Comparison of ENCODE assay signal across 21 cellular contexts in genomic region chr10:94370501-94370900, GRCh38.
"Had no signal": no experiment of that assay in that cellular context is flagged by ENCODE, and none has a peak within 500 bp of the region (broad histone marks: within the 10 kb centered on the region; RNA-seq: fewer than 3 reads in every experiment).

No MANE protein-coding gene starts in this region.

- H3K36me3 Mint-ChIP-seq: activated naive CD4-positive, alpha-beta T cell treated with anti-CD3 and anti-CD28 coated beads, Interleukin-2, amount 10 ng/mL, durations not matched to agents 7 days and 5 days; immature natural killer cell; naive B cell; stimulated activated memory B cell treated with anti-CD40 and anti-IgM and Interleukin-4, amounts not matched to agents 10 μg/mL and 1 μg/mL and 100 μg/mL, for 72 hours; type B pancreatic cell had no signal

- H3K4me3 Mint-ChIP-seq: activated CD4-positive, alpha-beta memory T cell treated with anti-CD3 and anti-CD28 coated beads, Interleukin-2, amount 10 ng/mL, durations not matched to agents 7 days and 5 days; activated CD4-positive, alpha-beta T cell treated with anti-CD3 and anti-CD28 coated beads, Interleukin-2, amount 10 ng/mL, durations not matched to agents 24 days and 14 days; activated naive CD4-positive, alpha-beta T cell treated with anti-CD3 and anti-CD28 coated beads, Interleukin-2, amount 10 ng/mL, durations not matched to agents 7 days and 5 days; immature natural killer cell; naive B cell; stimulated activated memory B cell treated with anti-CD40 and anti-IgM and Interleukin-4, amounts not matched to agents 10 μg/mL and 1 μg/mL and 100 μg/mL, for 72 hours; type B pancreatic cell had no signal

- ATAC-seq: activated CD4-positive, CD25-positive, alpha-beta regulatory T cell treated with anti-CD3 and anti-CD28 coated beads, Interleukin-2, amount 50 U/mL, for 24 hours; stimulated activated memory B cell treated with anti-CD40 and anti-IgM and Interleukin-4, amounts not matched to agents 10 μg/mL and 1 μg/mL and 100 μg/mL, for 72 hours had no signal

- H3K4me1 Mint-ChIP-seq: activated CD4-positive, alpha-beta memory T cell treated with anti-CD3 and anti-CD28 coated beads, Interleukin-2, amount 10 ng/mL, durations not matched to agents 7 days and 5 days; activated CD4-positive, alpha-beta T cell treated with anti-CD3 and anti-CD28 coated beads, Interleukin-2, amount 10 ng/mL, durations not matched to agents 24 days and 14 days; activated naive CD4-positive, alpha-beta T cell treated with anti-CD3 and anti-CD28 coated beads, Interleukin-2, amount 10 ng/mL, durations not matched to agents 7 days and 5 days; immature natural killer cell; naive B cell; stimulated activated memory B cell treated with anti-CD40 and anti-IgM and Interleukin-4, amounts not matched to agents 10 μg/mL and 1 μg/mL and 100 μg/mL, for 72 hours had no signal

- DNase-seq: activated CD4-positive, alpha-beta memory T cell treated with anti-CD3 and anti-CD28 coated beads, Interleukin-2, amount 10 ng/mL, durations not matched to agents 7 days and 5 days; activated CD4-positive, alpha-beta T cell treated with anti-CD3 and anti-CD28 coated beads, Interleukin-2, amount 10 ng/mL, durations not matched to agents 24 days and 14 days; activated effector memory CD4-positive, alpha-beta T cell treated with anti-CD3 and anti-CD28 coated beads, Interleukin-2, amount 50 U/mL, for 16 hours; activated naive CD4-positive, alpha-beta T cell treated with anti-CD3 and anti-CD28 coated beads, Interleukin-2, amount 10 ng/mL, durations not matched to agents 7 days and 5 days; dermis blood vessel endothelial cell; effector memory CD4-positive, alpha-beta T cell; immature natural killer cell; kidney glomerular epithelial cell; left ventricle myocardium inferior; mammary epithelial cell; naive B cell; retina; sigmoid colon; stimulated activated CD4-positive, alpha-beta T cell treated with anti-CD3 and anti-CD28 coated beads, Interleukin-15, amount 100 ng/mL, for 24 hours; stomach had no signal

- H3K27ac Mint-ChIP-seq: activated CD4-positive, alpha-beta memory T cell treated with anti-CD3 and anti-CD28 coated beads, Interleukin-2, amount 10 ng/mL, durations not matched to agents 7 days and 5 days; activated CD4-positive, alpha-beta T cell treated with anti-CD3 and anti-CD28 coated beads, Interleukin-2, amount 10 ng/mL, durations not matched to agents 24 days and 14 days; activated naive CD4-positive, alpha-beta T cell treated with anti-CD3 and anti-CD28 coated beads, Interleukin-2, amount 10 ng/mL, durations not matched to agents 7 days and 5 days; immature natural killer cell; naive B cell; stimulated activated memory B cell treated with anti-CD40 and anti-IgM and Interleukin-4, amounts not matched to agents 10 μg/mL and 1 μg/mL and 100 μg/mL, for 72 hours; type B pancreatic cell had no signal

- H3K27ac ChIP-seq: left ventricle myocardium inferior, sigmoid colon, stomach, thoracic aorta, vagina, VCaP had no signal

- H3K9me3 Mint-ChIP-seq: activated CD4-positive, alpha-beta memory T cell treated with anti-CD3 and anti-CD28 coated beads, Interleukin-2, amount 10 ng/mL, durations not matched to agents 7 days and 5 days; activated CD4-positive, alpha-beta T cell treated with anti-CD3 and anti-CD28 coated beads, Interleukin-2, amount 10 ng/mL, durations not matched to agents 24 days and 14 days; activated naive CD4-positive, alpha-beta T cell treated with anti-CD3 and anti-CD28 coated beads, Interleukin-2, amount 10 ng/mL, durations not matched to agents 7 days and 5 days; immature natural killer cell; stimulated activated memory B cell treated with anti-CD40 and anti-IgM and Interleukin-4, amounts not matched to agents 10 μg/mL and 1 μg/mL and 100 μg/mL, for 72 hours; type B pancreatic cell had no signal
